Comparison of ENCODE assay signal across 1 cellular context in the genomic region with DNA sequence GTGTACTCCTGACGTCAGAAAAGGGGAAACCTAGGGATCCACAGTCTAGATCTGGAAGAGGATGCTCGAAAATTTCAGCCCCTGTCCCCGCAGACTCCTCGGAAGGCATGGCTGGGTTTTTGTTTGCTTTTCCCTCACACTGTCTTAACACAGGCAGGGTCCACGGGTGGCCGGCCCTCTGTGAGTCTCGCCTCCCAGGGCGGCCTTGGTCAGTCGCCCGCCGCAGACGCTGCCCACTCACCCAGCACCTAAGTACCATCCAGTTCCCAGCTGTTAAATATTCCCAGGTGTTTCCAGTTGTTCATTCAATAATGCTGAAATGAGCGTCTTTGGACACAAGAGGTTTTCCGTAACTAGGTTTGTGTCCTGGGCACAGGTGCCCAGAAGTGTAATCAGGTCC.
TF ChIP-seq lines count a peak whose summit lies in the region.

No MANE protein-coding gene starts in this region.

TF ChIP-seq in H1, 55 proteins besides CTCF, POLR2A, EP300 and RAD21:
- no peak for TF ChIP-seq CBX5 (IDR thresholded peaks at IDR 0.05; ENCODE audit: low read depth, low read length)
- no peak for TF ChIP-seq MAFK (IDR thresholded peaks at IDR 0.05; ENCODE audit: low read depth, low read length)
- no peak for TF ChIP-seq CBX8 (IDR thresholded peaks at IDR 0.05; ENCODE audit: borderline replicate concordance, low read depth, low read length)
- no peak for TF ChIP-seq BACH1 (IDR thresholded peaks at IDR 0.05; ENCODE audit: low read length)
- TF ChIP-seq ASH2L (IDR thresholded peaks at IDR 0.05; ENCODE audit: low read length), result no peak
- TF ChIP-seq, protein P1, sequence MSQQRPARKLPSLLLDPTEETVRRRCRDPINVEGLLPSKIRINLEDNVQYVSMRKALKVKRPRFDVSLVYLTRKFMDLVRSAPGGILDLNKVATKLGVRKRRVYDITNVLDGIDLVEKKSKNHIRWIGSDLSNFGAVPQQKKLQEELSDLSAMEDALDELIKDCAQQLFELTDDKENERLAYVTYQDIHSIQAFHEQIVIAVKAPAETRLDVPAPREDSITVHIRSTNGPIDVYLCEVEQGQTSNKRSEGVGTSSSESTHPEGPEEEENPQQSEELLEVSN (IDR thresholded peaks at IDR 0.05), result no peak
- TF ChIP-seq SIN3A (conservative IDR thresholded peaks at IDR 0.05 in 1 of 2, IDR thresholded peaks at IDR 0.05 in 1 of 2; ENCODE audit: low read depth in 1 of 2, low read length in 2 of 2), result no peak
- no peak for TF ChIP-seq TAF1 (IDR thresholded peaks at IDR 0.05; ENCODE audit: low read depth, low read length)
- no peak for TF ChIP-seq CREB1 (IDR thresholded peaks at IDR 0.05)
- TF ChIP-seq BRCA1 (IDR thresholded peaks at IDR 0.05; ENCODE audit: low read depth, low read length), result no peak
- no peak for TF ChIP-seq CHD1 (IDR thresholded peaks at IDR 0.05; ENCODE audit: low read depth, low read length)
- TF ChIP-seq KDM5A (IDR thresholded peaks at IDR 0.05; ENCODE audit: low read length), result no peak
- no peak for TF ChIP-seq BCL11A (IDR thresholded peaks at IDR 0.05; ENCODE audit: low read depth in 2 of 2, low read length in 2 of 2)
- no peak for TF ChIP-seq EZH2 (IDR thresholded peaks at IDR 0.05; ENCODE audit: low read depth, low read length, severe bottlenecking)
- TF ChIP-seq SIX5 (IDR thresholded peaks at IDR 0.05; ENCODE audit: low read depth, low read length), result no peak
- TF ChIP-seq SP2 (IDR thresholded peaks at IDR 0.05; ENCODE audit: low read length), result no peak
- no peak for TF ChIP-seq RFX5 (IDR thresholded peaks at IDR 0.05; ENCODE audit: borderline replicate concordance, low read depth, low read length)
